In the genomic region with DNA sequence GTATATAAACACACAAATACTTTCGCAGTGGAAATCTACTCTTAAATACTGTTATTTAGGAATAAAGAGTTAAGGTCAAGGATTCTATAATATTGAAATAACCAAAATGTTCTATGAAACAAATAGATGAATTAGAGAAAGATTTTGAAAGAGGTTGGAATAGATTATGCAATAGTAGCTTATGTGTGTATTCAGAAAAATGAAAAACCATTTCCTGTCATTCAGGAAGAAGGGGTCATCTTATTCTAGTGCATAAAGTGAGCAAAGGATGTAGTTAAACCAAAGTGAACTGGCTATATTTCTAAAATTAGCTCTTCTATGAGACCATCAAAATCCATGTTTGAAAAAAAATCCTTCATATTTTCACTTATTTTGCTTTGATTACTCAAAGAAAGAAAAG, we compare ENCODE assay signal across 20 cellular contexts. TPM values are rescaled to one million over a fixed set of nuclear protein-coding genes. Genes with fewer than 3 reads are reported as not detected.
DNase-seq lines count a peak whose midpoint lies in the region; ATAC-seq and TF ChIP-seq lines count a peak whose summit lies in the region.
"Had no signal": no experiment of that assay in that cellular context is flagged by ENCODE, and none has a peak within 500 bp of the region (broad histone marks: within the 10 kb centered on the region; RNA-seq: fewer than 3 reads in every experiment).

No MANE protein-coding gene starts in this region.

- peak overlapping the region in 9 of 12 donors; percentile 10 to 76 (median 54) for H3K27ac ChIP-seq in heart left ventricle
- H3K27ac ChIP-seq in PC-3 (ENCODE audit: low read length) = peak overlapping the region; percentile 23; the same call in 1 of the 2 replicates
- H3K27ac ChIP-seq in epithelial cell of prostate = peak overlapping the region; percentile 98
- H3K27ac ChIP-seq in gastrocnemius medialis = peak overlapping the region; percentile 48 to 73 (median 60)

- no peak for TF ChIP-seq CTCF in heart left ventricle (IDR thresholded peaks at IDR 0.05)
- no peak for TF ChIP-seq CTCF in PC-3 (conservative IDR thresholded peaks at IDR 0.05; ENCODE audit: low read depth, low read length)
- no peak for TF ChIP-seq CTCF in gastrocnemius medialis (IDR thresholded peaks at IDR 0.05 in 4 of 5, conservative IDR thresholded peaks at IDR 0.05 in 1 of 5)

- H3K9ac ChIP-seq in PC-3 (ENCODE audit: low read length) = no peak overlapping the region

- ATAC-seq in heart left ventricle (no peak), left ventricle myocardium superior (no peak), PC-3 (no peak), gastrocnemius medialis (no peak), GM21717 (IDR thresholded peaks at IDR 0.05; ENCODE audit: unreplicated experiment) (no peak), GM18867 (IDR thresholded peaks at IDR 0.05; ENCODE audit: unreplicated experiment) (no peak), HG03460 (IDR thresholded peaks at IDR 0.05; ENCODE audit: unreplicated experiment) (no peak)

- no peaks in the 10 kb centered on the region for H3K9me3 ChIP-seq in heart left ventricle
- H3K9me3 ChIP-seq in PC-3 (ENCODE audit: low read length) = no peaks in the 10 kb centered on the region
- H3K9me3 ChIP-seq in gastrocnemius medialis = no peaks in the 10 kb centered on the region

- H3K4me3 ChIP-seq in heart left ventricle (no peak overlapping the region), PC-3 (ENCODE audit: low read length) (no peak overlapping the region), gastrocnemius medialis (no peak overlapping the region)

- in situ Hi-C loops in gastrocnemius medialis (cut with MboI; ENCODE audit: low sequenced_read_pairs in 4 of 4) = no loop called here

- POLR2A ChIA-PET in PC-3 (lab: Charles Lee; ENCODE audit: unreplicated experiment) = no interaction called here

- no peak overlapping the region for H2AFZ ChIP-seq in PC-3 (ENCODE audit: low read length)

- H4K20me1 ChIP-seq in PC-3 (ENCODE audit: low read length) = no peaks in the 10 kb centered on the region

- H3K4me1 ChIP-seq in heart left ventricle (peaks cover 2 to 55% (median 30%) of the 10 kb centered on the region in 12 donors), PC-3 (ENCODE audit: insufficient read depth, low read length) (peaks cover 35% of the 10 kb centered on the region), gastrocnemius medialis (peaks cover 35 to 42% of the 10 kb centered on the region in 2 donors)

- intact Hi-C loops in heart left ventricle (cut with DNase I) (no loop called here), left ventricle myocardium superior (cut with micrococcal nuclease) (no loop called here), PC-3 (cut with micrococcal nuclease) (loop anchor here (10.0 kb wide), 1 partner anchor 61 kb away; no protein-coding TSS in a partner anchor), gastrocnemius medialis (cut with DNase I; ENCODE audit: low total_unique reads) (loop anchor here (5.0 kb wide), 1 partner anchor 107 kb away; a partner anchor contains a TSS)

- H3F3A ChIP-seq in PC-3 (ENCODE audit: low read length, unreplicated experiment) = no peaks in the 10 kb centered on the region

- H3K27me3 ChIP-seq in heart left ventricle (no peaks in the 10 kb centered on the region), PC-3 (ENCODE audit: low read length) (no peaks in the 10 kb centered on the region), gastrocnemius medialis (no peaks in the 10 kb centered on the region)

- no peaks in the 10 kb centered on the region for H3K79me2 ChIP-seq in PC-3 (ENCODE audit: low read length)

- no peaks in the 10 kb centered on the region for H3K9me2 ChIP-seq in PC-3 (replicated peaks; ENCODE audit: low read length)

- TF ChIP-seq POLR2A in heart left ventricle (IDR thresholded peaks at IDR 0.05) (no peak), gastrocnemius medialis (IDR thresholded peaks at IDR 0.05) (no peak)

- no peak for DNase-seq in heart left ventricle
- DNase-seq in left ventricle myocardium superior = no peak
- no peak for DNase-seq in PC-3
- no peak for DNase-seq in epithelial cell of prostate (ENCODE audit: low read depth, low spot score)
- no peak for DNase-seq in gastrocnemius medialis
- DNase-seq: activated CD4-positive, alpha-beta T cell treated with anti-CD3 and anti-CD28 coated beads, Interleukin-2, amount 50 U/mL, for 4 hours; amniotic stem cell; effector memory CD4-positive, alpha-beta T cell; H9; hippocampal formation; NCI-H1048; NCI-H2081 treated with DMSO at 0.1 percent for 48 hours; NCI-H526; substantia nigra had no signal

- WGBS in heart left ventricle, 4 donors = 92 to 98% (median 97%) methylated on average over 1 of the region's 1 CpG

- no TSS peak for BruUV-seq in PC-3 (replicated peaks; lab: Mats Ljungman, UMichigan)

- H3K4me2 ChIP-seq in PC-3 (ENCODE audit: low read length) = peak overlapping the region; percentile 29; the same call in 1 of the 2 replicates

- H3K36me3 ChIP-seq in heart left ventricle (no peaks in the 10 kb centered on the region), PC-3 (ENCODE audit: low read depth, low read length) (no peaks in the 10 kb centered on the region), gastrocnemius medialis (no peaks in the 10 kb centered on the region)

- CTCF ChIA-PET in PC-3 (lab: Charles Lee) = no interaction called here

RNA-seq across cellular contexts. Expression of a gene that starts 30.0 kb away (rescaled TPM):
- total RNA-seq in heart left ventricle = 1,000 to 10,000 TPM in 1 of 9 donors, 100 to 1,000 TPM in 8; 466 to 1,072 (median 885) TPM
- polyA plus RNA-seq in heart left ventricle = 100 to 1,000 TPM; 592 to 872 TPM
- total RNA-seq in left ventricle myocardium superior = 792 TPM
- total RNA-seq in PC-3 (2014; rRNA removed) = not detected in 2 replicates
- total RNA-seq in gastrocnemius medialis = 100 to 1,000 TPM in 2 of 4 donors, 10 to 100 TPM in 2; 30.6 to 290 (median 87.9) TPM
- total RNA-seq: H9; OCI-LY7; T-helper 2 cell treated with Interferon-gamma antibody and Interleukin-4, amounts not matched to agents 100 ng/mL and 5 ng/mL, for 36 hours had no signal
- polyA plus RNA-seq: keratinocyte had no signal

Comparison
In these comparisons a context has a peak if more than half of its experiments do, and no peak if none do; other contexts are left out.
1. H3K27ac ChIP-seq: peak in every context shown above with its lines; median percentile 98 in epithelial cell of prostate; 60 in gastrocnemius medialis; 54 in heart left ventricle; 23 in PC-3.
2. RNA of a gene that starts 30.0 kb away (total RNA-seq): 466 to 1,072 TPM in heart left ventricle, 792 TPM in left ventricle myocardium superior (single experiment) and 30.6 to 290 TPM in gastrocnemius medialis; not detected in PC-3; every median in the first group is over 10 times any median in the second.
3. intact Hi-C loops: an anchor here in PC-3 (10.0 kb wide) and gastrocnemius medialis (5.0 kb wide); none called in heart left ventricle and left ventricle myocardium superior.